In genomic region chr20:38927902-38928578, GRCh38 we compare ENCODE assay signal across 9 cellular contexts. TPM values are rescaled to one million over a fixed set of nuclear protein-coding genes. Genes with fewer than 3 reads are reported as not detected.
DNase-seq lines count a peak whose midpoint lies in the region; ATAC-seq and TF ChIP-seq lines count a peak whose summit lies in the region.
"Had no signal": no experiment of that assay in that cellular context is flagged by ENCODE, and none has a peak within 500 bp of the region (broad histone marks: within the 10 kb centered on the region; RNA-seq: fewer than 3 reads in every experiment).

No MANE protein-coding gene starts in this region.

- peak; percentile 10 for ATAC-seq in mucosa of descending colon

- H3K27ac Mint-ChIP-seq in IgD-negative memory B cell = peak overlapping the region in 2 of 3 donors; percentile 41 to 76
- H3K27ac Mint-ChIP-seq in activated naive CD8-positive, alpha-beta T cell = no peak overlapping the region

- in situ Hi-C loops in Caki2 (cut with HindIII; ENCODE audit: low pct_unique_long_range_greater_than_20kb, low sequenced_read_pairs) = no loop called here

- peaks cover 12% of the 10 kb centered on the region for H3K4me1 ChIP-seq in mucosa of descending colon (ENCODE audit: low read depth)

- peaks cover 7% of the 10 kb centered on the region for H3K27me3 Mint-ChIP-seq in IgD-negative memory B cell
- no peaks in the 10 kb centered on the region for H3K27me3 Mint-ChIP-seq in activated naive CD8-positive, alpha-beta T cell

- H3K4me3 ChIP-seq in mucosa of descending colon = no peak overlapping the region

- no peaks in the 10 kb centered on the region for H3K36me3 ChIP-seq in mucosa of descending colon (ENCODE audit: low read depth)

- peak overlapping the region; percentile 60 to 92 (median 84) for H3K4me3 Mint-ChIP-seq in IgD-negative memory B cell
- H3K4me3 Mint-ChIP-seq in activated naive CD8-positive, alpha-beta T cell = peak overlapping the region; percentile 79

- no peaks in the 10 kb centered on the region for H3K9me3 ChIP-seq in mucosa of descending colon

- peak; percentile 29 for DNase-seq in Caki2 (ENCODE audit: low read depth)
- DNase-seq in mucosa of descending colon = peak; percentile 63 to 65 (median 64)
- no peak for DNase-seq in NCI-H2107 treated with DMSO at 0.1 percent for 48 hours (lab: John Stamatoyannopoulos, UW; ENCODE audit: unreplicated experiment)
- DNase-seq in MV-4-11 (lab: John Stamatoyannopoulos, UW) = no peak
- DNase-seq in NCI-H146 treated with DMSO at 0.1 percent for 48 hours (lab: John Stamatoyannopoulos, UW; ENCODE audit: unreplicated experiment) = no peak
- no peak for DNase-seq in GOT3 (lab: John Stamatoyannopoulos, UW)
- DNase-seq: activated CD4-positive, alpha-beta T cell treated with anti-CD3 and anti-CD28 coated beads, Interleukin-2, amount 50 U/mL, for 1 hour had no signal

- H3K4me1 Mint-ChIP-seq in IgD-negative memory B cell = peaks cover 13 to 23% (median 22%) of the 10 kb centered on the region in 3 donors
- H3K4me1 Mint-ChIP-seq in activated naive CD8-positive, alpha-beta T cell (ENCODE audit: low read depth) = peaks cover 12% of the 10 kb centered on the region

- no peaks in the 10 kb centered on the region for H3K36me3 Mint-ChIP-seq in IgD-negative memory B cell
- peaks cover 2% of the 10 kb centered on the region for H3K36me3 Mint-ChIP-seq in activated naive CD8-positive, alpha-beta T cell

- no peaks in the 10 kb centered on the region for H3K9me3 Mint-ChIP-seq in IgD-negative memory B cell
- H3K9me3 Mint-ChIP-seq in activated naive CD8-positive, alpha-beta T cell (ENCODE audit: low read depth) = no peaks in the 10 kb centered on the region

- TF ChIP-seq CTCF in mucosa of descending colon (IDR thresholded peaks at IDR 0.05) = no peak

- intact Hi-C loops in mucosa of descending colon (cut with DNase I, micrococcal nuclease) = loop anchor here (5.0 to 10.0 kb wide), 2 partner anchors 117 to 119 kb away; no protein-coding TSS in a partner anchor

RNA-seq across cellular contexts. Expression of gene FAM83D, which starts 1.8 kb away (rescaled TPM):
- total RNA-seq in Caki2 (2014; rRNA removed; shearing (Covaris generic); ENCODE audit: low replicate concordance) = 40.9 and 41.6 TPM in 2 replicates
- 0.75 TPM for polyA plus RNA-seq in IgD-negative memory B cell
- total RNA-seq in mucosa of descending colon = 10 to 100 TPM in 2 of 3 donors, 1 to 10 TPM in 1; 3.4 to 13.9 (median 13.1) TPM

RNA-seq across cellular contexts. Expression of gene DHX35, which starts 34.1 kb away (rescaled TPM):
- total RNA-seq in Caki2 (2014; rRNA removed; shearing (Covaris generic); ENCODE audit: low replicate concordance) = 11.5 and 14.9 TPM in 2 replicates
- 5.9 TPM for polyA plus RNA-seq in IgD-negative memory B cell
- total RNA-seq in mucosa of descending colon = 10 to 100 TPM; 14.8 to 16.4 (median 16.3) TPM

Comparison
In these comparisons a context has a peak if more than half of its experiments do, and no peak if none do; other contexts are left out.
1. DNase-seq: peak in Caki2 (single experiment) and mucosa of descending colon (3 of 3); none in NCI-H2107 treated with DMSO at 0.1 percent for 48 hours (single experiment), MV-4-11 (single experiment), NCI-H146 treated with DMSO at 0.1 percent for 48 hours (single experiment) and GOT3 (single experiment).